ENCODE assay signal across 21 cellular contexts in the genomic region with DNA sequence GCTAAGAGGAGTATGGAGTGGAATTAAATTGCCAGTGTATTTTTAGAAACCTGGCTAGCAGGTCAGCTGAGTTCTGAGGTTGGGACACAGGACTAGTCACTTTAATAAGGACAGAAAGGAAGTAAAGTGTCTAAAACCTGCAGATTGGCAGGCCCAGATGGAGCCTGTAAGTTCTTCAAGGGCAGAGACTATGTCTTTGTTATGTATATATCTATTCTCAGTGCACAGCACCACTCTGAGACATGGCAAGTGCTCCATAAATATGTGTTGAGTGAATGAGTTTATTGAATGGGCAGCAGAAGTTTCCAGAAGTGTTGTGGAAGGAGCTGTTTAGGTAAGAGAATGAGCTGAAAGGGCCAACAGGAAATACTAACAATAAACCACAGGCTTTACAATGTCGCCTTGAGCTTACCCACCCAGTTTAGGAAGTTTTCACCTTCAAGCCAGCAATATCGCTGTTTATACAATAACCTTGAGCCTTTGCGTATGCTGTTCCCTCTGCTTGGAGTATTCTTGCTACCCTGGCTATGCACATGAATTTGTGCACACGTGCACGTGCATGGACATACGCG.
A peak's percentile ranks its signal among the peaks of the same experiment; 100 is the strongest.
DNase-seq lines count a peak whose midpoint lies in the region; ATAC-seq and TF ChIP-seq lines count a peak whose summit lies in the region.
"Had no signal": no experiment of that assay in that cellular context is flagged by ENCODE, and none has a peak within 500 bp of the region (broad histone marks: within the 10 kb centered on the region; RNA-seq: fewer than 3 reads in every experiment).

No MANE protein-coding gene starts in this region.

- no peaks in the 10 kb centered on the region for H3K79me2 ChIP-seq in DND-41 (ENCODE audit: insufficient read depth, low read length)

- H2BK5ac ChIP-seq in mesenchymal stem cell (ENCODE audit: low read depth, low read length, poor library complexity, severe bottlenecking), result no peak overlapping the region

- no peak for TF ChIP-seq POLR2A in NB4 (IDR thresholded peaks at IDR 0.05; ENCODE audit: extremely low read depth, insufficient read length)

- H2BK120ac ChIP-seq in mesenchymal stem cell (ENCODE audit: low read depth, low read length), result no peak overlapping the region

- H3K27me3 ChIP-seq in DND-41 (ENCODE audit: insufficient read depth, low read length, poor library complexity) (no peaks in the 10 kb centered on the region), esophagus (ENCODE audit: control insufficient read depth in 1 of 2, insufficient read depth in 2 of 2, low read length in 2 of 2) (no peaks in the 10 kb centered on the region), mesenchymal stem cell (ENCODE audit: control insufficient read depth in 1 of 2, insufficient read depth in 1 of 2, low read length in 2 of 2) (no peaks in the 10 kb centered on the region)
- H3K27me3 ChIP-seq: SJCRH30 had no signal

- no peak overlapping the region for H4K8ac ChIP-seq in mesenchymal stem cell (ENCODE audit: low read length)

- H3K4me2 ChIP-seq in DND-41 (ENCODE audit: insufficient read depth, low read length) (no peak overlapping the region), mesenchymal stem cell (ENCODE audit: low read length, poor library complexity, severe bottlenecking) (no peak overlapping the region)

- H4K20me1 ChIP-seq in DND-41 (ENCODE audit: insufficient read depth, low read length), result no peaks in the 10 kb centered on the region

- H2BK12ac ChIP-seq in mesenchymal stem cell (ENCODE audit: low read length in 2 of 2), result no peak overlapping the region

- no peaks in the 10 kb centered on the region for H3K36me3 ChIP-seq in DND-41 (ENCODE audit: insufficient read depth, low read length)
- H3K36me3 ChIP-seq in esophagus (ENCODE audit: control insufficient read depth in 2 of 2, insufficient read depth in 2 of 2, low read length in 1 of 2), result no peaks in the 10 kb centered on the region
- no peaks in the 10 kb centered on the region for H3K36me3 ChIP-seq in mesenchymal stem cell (ENCODE audit: control insufficient read depth in 1 of 2, insufficient read depth in 2 of 2, low read depth in 1 of 2, low read length in 2 of 2)
- H3K36me3 ChIP-seq: SJCRH30 had no signal

- H3K4me1 ChIP-seq in DND-41 (ENCODE audit: insufficient read depth, low read length) (peaks cover 9% of the 10 kb centered on the region), esophagus (ENCODE audit: control insufficient read depth in 2 of 2, insufficient read depth in 2 of 2, low read length in 1 of 2) (peaks cover 2 to 3% of the 10 kb centered on the region in 2 donors), mesenchymal stem cell (ENCODE audit: control insufficient read depth, insufficient read depth, low read depth, low read length) (peaks cover 9% of the 10 kb centered on the region)

- ATAC-seq in DND-41 (ENCODE audit: insufficient read depth, low read depth), result no peak
- ATAC-seq: PC-3, Right ventricle myocardium inferior had no signal

- no peak overlapping the region for H3K14ac ChIP-seq in mesenchymal stem cell (ENCODE audit: low read length in 2 of 2)

- 83 to 84% methylated on average over 7 of the region's 7 CpGs for WGBS in esophagus, 2 donors
- WGBS in mesenchymal stem cell, result 93% methylated on average over 7 of the region's 7 CpGs

- H2BK15ac ChIP-seq in mesenchymal stem cell (ENCODE audit: low read depth, poor library complexity, severe bottlenecking), result no peak overlapping the region

- H3K9me3 ChIP-seq in DND-41 (ENCODE audit: insufficient read depth, low read length, severe bottlenecking) (peaks cover 3% of the 10 kb centered on the region), esophagus (ENCODE audit: control insufficient read depth in 2 of 2, insufficient read depth in 1 of 2, low read depth in 1 of 2, low read length in 1 of 2) (peaks cover 0 to 2% of the 10 kb centered on the region in 2 donors), mesenchymal stem cell (ENCODE audit: control insufficient read depth, low read length) (peaks cover 5% of the 10 kb centered on the region)
- H3K9me3 ChIP-seq: SJCRH30 had no signal

- H3K9ac ChIP-seq in DND-41 (ENCODE audit: low read depth, low read length) (no peak overlapping the region), mesenchymal stem cell (ENCODE audit: low read length) (no peak overlapping the region)

- H3K27ac ChIP-seq in DND-41 (ENCODE audit: low read length) (no peak overlapping the region), esophagus (ENCODE audit: low read depth in 2 of 2, low read length in 1 of 2) (peak overlapping the region; percentile 14 to 34), mesenchymal stem cell (ENCODE audit: low read length, poor library complexity, severe bottlenecking) (no peak overlapping the region)
- H3K27ac ChIP-seq: SJCRH30 had no signal

- no peak overlapping the region for H3K4ac ChIP-seq in mesenchymal stem cell (ENCODE audit: low read depth in 1 of 2, low read length in 2 of 2)

- peak overlapping the region; percentile 47; the same call in 1 of the 2 replicates for H2AFZ ChIP-seq in DND-41 (ENCODE audit: low read depth, low read length)
- H2AFZ ChIP-seq in mesenchymal stem cell (ENCODE audit: low read depth, low read length), result no peak overlapping the region

- H2AK5ac ChIP-seq in mesenchymal stem cell (ENCODE audit: low read length, severe bottlenecking), result peak overlapping the region; percentile 56

- H3K4me3 ChIP-seq in DND-41 (ENCODE audit: low read depth in 1 of 2, low read length in 2 of 2) (no peak overlapping the region), NB4 (ENCODE audit: low read depth, low read length) (no peak overlapping the region), esophagus (ENCODE audit: low read depth in 1 of 2, low read length in 2 of 2) (no peak overlapping the region), mesenchymal stem cell (ENCODE audit: insufficient read depth in 1 of 2, low read depth in 1 of 2, low read length in 2 of 2) (no peak overlapping the region)
- H3K4me3 ChIP-seq: SJCRH30 had no signal

- H3K23ac ChIP-seq in mesenchymal stem cell (ENCODE audit: low read length in 2 of 2), result no peak overlapping the region

- H3K79me1 ChIP-seq in mesenchymal stem cell (replicated peaks; ENCODE audit: low read length, poor library complexity, severe bottlenecking), result no peaks in the 10 kb centered on the region

- no peak overlapping the region for H3K18ac ChIP-seq in mesenchymal stem cell (ENCODE audit: low read depth in 1 of 2, low read length in 2 of 2)

- no peak for TF ChIP-seq CTCF in DND-41 (IDR thresholded peaks at IDR 0.05; ENCODE audit: borderline replicate concordance, extremely low read depth, low read length, poor library complexity, severe bottlenecking)
- TF ChIP-seq CTCF in NB4 (IDR thresholded peaks at IDR 0.05; ENCODE audit: low read depth, low read length), result no peak

- no peak overlapping the region for H4K91ac ChIP-seq in mesenchymal stem cell (ENCODE audit: low read length)

- DNase-seq in DND-41 (no peak), NB4 (ENCODE audit: low read depth) (peak; percentile 45), mesenchymal stem cell (no peak), kidney glomerular epithelial cell (lab: John Stamatoyannopoulos, UW) (no peak), T1000 (lab: John Stamatoyannopoulos, UW) (no peak), NCI-H2107 treated with DMSO at 0.1 percent for 48 hours (lab: John Stamatoyannopoulos, UW; ENCODE audit: unreplicated experiment) (no peak)
- DNase-seq: 8988T; ACHN; KG1; MM.1S; NCI-H1092; NCI-H1417 treated with DMSO at 0.1 percent for 48 hours; NCI-H187; NCI-H2081 treated with DMSO at 0.1 percent for 48 hours; NCI-H524; NCI-H774; NK-92 treated with Interleukin-12 subunit alpha and Interleukin-12 subunit beta, amount 100 ng/mL, for 24 hours; PC-3; SJCRH30 had no signal

Comparison
In these comparisons a context has a peak if more than half of its experiments do, and no peak if none do; other contexts are left out.
1. H3K27ac ChIP-seq: peak in esophagus (2 of 2); none in DND-41 (single experiment) and mesenchymal stem cell (single experiment).